9 cellular contexts compared by ENCODE assay signal in genomic region chr6:107713214-107713962, GRCh38.
DNase-seq lines count a peak whose midpoint lies in the region; ATAC-seq and TF ChIP-seq lines count a peak whose summit lies in the region.
"Had no signal": no experiment of that assay in that cellular context is flagged by ENCODE, and none has a peak within 500 bp of the region (broad histone marks: within the 10 kb centered on the region; RNA-seq: fewer than 3 reads in every experiment).

No MANE protein-coding gene starts in this region.

- H3K36me3 ChIP-seq in IMR-90 (ENCODE audit: control insufficient read depth, insufficient read depth, low read length) (no peaks in the 10 kb centered on the region), MG63 (no peaks in the 10 kb centered on the region)

- CTCF ChIA-PET in IMR-90 (lab: Yijun Ruan, JAX) (interaction anchor here (0.6 to 1.5 kb wide), 6 partner anchors 9 to 661 kb away, joined by 3 to 6 read pairs (median 4); no protein-coding TSS in a partner anchor), GM10248 (lab: Yijun Ruan, JAX) (interaction anchor here (0.7 to 3.0 kb wide), 8 partner anchors 9 to 154 kb away, joined by 3 to 22 read pairs (median 3); no protein-coding TSS in a partner anchor)
- CTCF ChIA-PET in activated CD4-positive, alpha-beta memory T cell treated with anti-CD3 and anti-CD28 coated beads, Interleukin-2, amount 10 ng/mL, durations not matched to agents 7 days and 5 days (lab: Charles Lee) = interaction anchor here (0.7 to 4.5 kb wide), 11 partner anchors 9 to 335 kb away, joined by 3 to 20 read pairs (median 4); partner anchors contain the start of genes PDSS2 and SCML4

- H3K4me3 ChIP-seq in IMR-90 (ENCODE audit: insufficient read depth, low read depth, low read length) = 0 out of 2 replicates have a peak overlapping the region, but pooled peaks have one; percentile 6
- H3K4me3 ChIP-seq in MG63 = no peak overlapping the region
- H3K4me3 ChIP-seq: lung had no signal

- H3K27me3 ChIP-seq in IMR-90 (ENCODE audit: control insufficient read depth, insufficient read depth, low read length) = peaks cover 2% of the 10 kb centered on the region; the same call in 1 of the 2 replicates
- peaks cover 2% of the 10 kb centered on the region; the same call in 1 of the 2 replicates for H3K27me3 ChIP-seq in MG63

- no peak overlapping the region for H2AK5ac ChIP-seq in IMR-90 (ENCODE audit: low read depth, low read length)

- H3K18ac ChIP-seq in IMR-90 (ENCODE audit: low read depth, low read length) = no peak overlapping the region

- peak overlapping the region; percentile 11 for H2AFZ ChIP-seq in IMR-90 (replicated peaks; ENCODE audit: low read length, poor library complexity)

- intact Hi-C loops in IMR-90 (cut with micrococcal nuclease) = no loop called here
- intact Hi-C loops in left cardiac atrium (cut with DNase I) = no loop called here

- peaks cover 7% of the 10 kb centered on the region; the same call in 1 of the 2 replicates for H3K4me1 ChIP-seq in IMR-90 (ENCODE audit: control insufficient read depth, insufficient read depth, low read length)

- H3K9me3 Mint-ChIP-seq in activated CD4-positive, alpha-beta memory T cell treated with anti-CD3 and anti-CD28 coated beads, Interleukin-2, amount 10 ng/mL, durations not matched to agents 7 days and 5 days = peaks cover 6% of the 10 kb centered on the region
- no peaks in the 10 kb centered on the region for H3K9me3 Mint-ChIP-seq in stimulated activated effector memory CD8-positive, alpha-beta T cell treated with anti-CD3 and anti-CD28 coated beads, Interleukin-12 subunit alpha, Interleukin-12 subunit beta, amount 100 ng/mL, for 72 hours

- H3K14ac ChIP-seq in IMR-90 (replicated peaks; ENCODE audit: low read depth, low read length) = peak overlapping the region; percentile 2; the same call in 1 of the 2 replicates

- no peak overlapping the region for H4K91ac ChIP-seq in IMR-90 (ENCODE audit: insufficient read depth, low read depth, low read length)

- no peak overlapping the region for H2BK20ac ChIP-seq in IMR-90 (ENCODE audit: low read depth, low read length)

- H3K56ac ChIP-seq in IMR-90 (ENCODE audit: extremely low read depth, insufficient read depth, low read length) = no peak overlapping the region

- no peaks in the 10 kb centered on the region for H3K9me3 ChIP-seq in IMR-90 (ENCODE audit: control insufficient read depth, insufficient read depth, low read length)
- no peaks in the 10 kb centered on the region for H3K9me3 ChIP-seq in MG63

- peak overlapping the region; percentile 21 for H3K4me3 Mint-ChIP-seq in activated CD4-positive, alpha-beta memory T cell treated with anti-CD3 and anti-CD28 coated beads, Interleukin-2, amount 10 ng/mL, durations not matched to agents 7 days and 5 days
- peak overlapping the region; percentile 79 for H3K4me3 Mint-ChIP-seq in stimulated activated effector memory CD8-positive, alpha-beta T cell treated with anti-CD3 and anti-CD28 coated beads, Interleukin-12 subunit alpha, Interleukin-12 subunit beta, amount 100 ng/mL, for 72 hours

- H2BK5ac ChIP-seq in IMR-90 (ENCODE audit: low read depth, low read length, poor library complexity, severe bottlenecking) = no peak overlapping the region

- ATAC-seq in IMR-90 (ENCODE audit: low read depth) = peak; percentile 46
- ATAC-seq in left cardiac atrium = peak; percentile 32 to 65
- peak; percentile 72 for ATAC-seq in stimulated activated effector memory CD8-positive, alpha-beta T cell treated with anti-CD3 and anti-CD28 coated beads, Interleukin-12 subunit alpha, Interleukin-12 subunit beta, amount 100 ng/mL, for 72 hours
- no peak for ATAC-seq in GM21515 (IDR thresholded peaks at IDR 0.05; ENCODE audit: unreplicated experiment)

- no peak for TF ChIP-seq RAD21 in IMR-90 (IDR thresholded peaks at IDR 0.05; ENCODE audit: low read length)

- POLR2A ChIA-PET in IMR-90 (lab: Charles Lee; ENCODE audit: unreplicated experiment) = no interaction called here
- POLR2A ChIA-PET in activated CD4-positive, alpha-beta memory T cell treated with anti-CD3 and anti-CD28 coated beads, Interleukin-2, amount 10 ng/mL, durations not matched to agents 7 days and 5 days (lab: Charles Lee) = interaction anchor here (0.8 to 2.4 kb wide), 6 partner anchors 12 to 111 kb away, joined by 3 to 13 read pairs (median 4); partner anchors contain the start of gene SCML4
- POLR2A ChIA-PET in GM10248 (lab: Yijun Ruan, JAX) = no interaction called here

- BruUV-seq in IMR-90 (replicated peaks; lab: Mats Ljungman, UMichigan) = no TSS peak

- H4K20me1 ChIP-seq in IMR-90 (ENCODE audit: insufficient read depth, low read length) = no peaks in the 10 kb centered on the region

- no peak overlapping the region for H2AK9ac ChIP-seq in IMR-90 (replicated peaks; ENCODE audit: low read depth, low read length, poor library complexity)

- TF ChIP-seq CTCF in IMR-90 (conservative IDR thresholded peaks at IDR 0.05; ENCODE audit: low read depth, low read length) = no peak
- TF ChIP-seq CTCF in GM10248 (IDR thresholded peaks at IDR 0.05; ENCODE audit: control extremely low read depth, extremely low read depth, low read depth, missing control alignments) = no peak

- no peak overlapping the region for H4K5ac ChIP-seq in IMR-90 (ENCODE audit: low read depth, low read length)

- peak overlapping the region; percentile 82 for H3K4me2 ChIP-seq in IMR-90 (ENCODE audit: low read depth, low read length)

- H3K9ac ChIP-seq in IMR-90 (ENCODE audit: low read depth, low read length) = no peak overlapping the region

- H3K27ac ChIP-seq in IMR-90 (ENCODE audit: insufficient read depth, low read length) = no peak overlapping the region

- 0 out of 4 replicates have a peak overlapping the region, but pooled peaks of 1 of the 2 experiments have one; percentile 1 for H4K8ac ChIP-seq in IMR-90 (ENCODE audit: low read depth in 2 of 2, low read length in 2 of 2)

- H3K36me3 Mint-ChIP-seq in activated CD4-positive, alpha-beta memory T cell treated with anti-CD3 and anti-CD28 coated beads, Interleukin-2, amount 10 ng/mL, durations not matched to agents 7 days and 5 days (ENCODE audit: low read depth) = peaks cover 14% of the 10 kb centered on the region
- H3K36me3 Mint-ChIP-seq in stimulated activated effector memory CD8-positive, alpha-beta T cell treated with anti-CD3 and anti-CD28 coated beads, Interleukin-12 subunit alpha, Interleukin-12 subunit beta, amount 100 ng/mL, for 72 hours = peaks cover 13% of the 10 kb centered on the region

- no peak overlapping the region for H3K23ac ChIP-seq in IMR-90 (ENCODE audit: low read depth, low read length)

- no peaks in the 10 kb centered on the region for H3K27me3 Mint-ChIP-seq in activated CD4-positive, alpha-beta memory T cell treated with anti-CD3 and anti-CD28 coated beads, Interleukin-2, amount 10 ng/mL, durations not matched to agents 7 days and 5 days

- WGBS in IMR-90 (ENCODE audit: extremely low coverage in 2 of 2, insufficient read length in 1 of 2), 2 experiments = no CpG with 5 or more reads among the region's 8 CpGs

- no peak overlapping the region for H2BK15ac ChIP-seq in IMR-90 (ENCODE audit: low read depth, low read length)

- peak overlapping the region; percentile 65 for H3K27ac Mint-ChIP-seq in activated CD4-positive, alpha-beta memory T cell treated with anti-CD3 and anti-CD28 coated beads, Interleukin-2, amount 10 ng/mL, durations not matched to agents 7 days and 5 days
- peak overlapping the region; percentile 93 for H3K27ac Mint-ChIP-seq in stimulated activated effector memory CD8-positive, alpha-beta T cell treated with anti-CD3 and anti-CD28 coated beads, Interleukin-12 subunit alpha, Interleukin-12 subunit beta, amount 100 ng/mL, for 72 hours

- dilution Hi-C loops in IMR-90 (cut with HindIII; ENCODE audit: low sequenced_read_pairs, unreplicated experiment) = no loop called here

- no peaks in the 10 kb centered on the region for H3K9me1 ChIP-seq in IMR-90 (ENCODE audit: insufficient read depth, low read length)

- no peaks in the 10 kb centered on the region for H3K79me1 ChIP-seq in IMR-90 (ENCODE audit: low read depth in 1 of 2, low read length in 2 of 2)

- in situ Hi-C loops in IMR-90 (cut with MboI; ENCODE audit: low sequenced_read_pairs) = no loop called here

- H2BK120ac ChIP-seq in IMR-90 (ENCODE audit: low read depth, low read length) = no peak overlapping the region

- H3K4me1 Mint-ChIP-seq in activated CD4-positive, alpha-beta memory T cell treated with anti-CD3 and anti-CD28 coated beads, Interleukin-2, amount 10 ng/mL, durations not matched to agents 7 days and 5 days = peaks cover 64% of the 10 kb centered on the region
- peaks cover 67% of the 10 kb centered on the region for H3K4me1 Mint-ChIP-seq in stimulated activated effector memory CD8-positive, alpha-beta T cell treated with anti-CD3 and anti-CD28 coated beads, Interleukin-12 subunit alpha, Interleukin-12 subunit beta, amount 100 ng/mL, for 72 hours

- TF ChIP-seq POLR2A in IMR-90 (IDR thresholded peaks at IDR 0.05; ENCODE audit: low read depth, low read length) = no peak

- DNase-seq in IMR-90 = no peak
- DNase-seq in activated CD4-positive, alpha-beta memory T cell treated with anti-CD3 and anti-CD28 coated beads, Interleukin-2, amount 10 ng/mL, durations not matched to agents 7 days and 5 days = peak; percentile 34
- no peak for DNase-seq in left cardiac atrium
- DNase-seq in stimulated activated effector memory CD8-positive, alpha-beta T cell treated with anti-CD3 and anti-CD28 coated beads, Interleukin-12 subunit alpha, Interleukin-12 subunit beta, amount 100 ng/mL, for 72 hours (ENCODE audit: low spot score in 2 of 2) = peak in 1 of 2 donors; percentile 64
- DNase-seq in GM10248 (ENCODE audit: extremely low spot score) = no peak
- DNase-seq in MG63 = no peak
- no peak for DNase-seq in effector CD4-positive, alpha-beta T cell

- H3K4ac ChIP-seq in IMR-90 (ENCODE audit: low read depth, low read length) = no peak overlapping the region

TF ChIP-seq in IMR-90, 13 proteins besides CTCF, POLR2A, EP300 and RAD21 (continues in another document):
- TF ChIP-seq RCOR1 (IDR thresholded peaks at IDR 0.05; ENCODE audit: insufficient replicate concordance, low read length) (no peak), NFE2L2 (IDR thresholded peaks at IDR 0.05; ENCODE audit: low read depth, low read length) (no peak), MXI1 (IDR thresholded peaks at IDR 0.05; ENCODE audit: borderline replicate concordance, low read depth, low read length) (no peak), MAZ (IDR thresholded peaks at IDR 0.05; ENCODE audit: borderline replicate concordance, low read depth, low read length) (no peak), ELK1 (IDR thresholded peaks at IDR 0.05; ENCODE audit: borderline replicate concordance, low read depth, low read length) (no peak), RFX5 (IDR thresholded peaks at IDR 0.05; ENCODE audit: low read depth, low read length) (no peak)
